Comparison of ENCODE assay signal across 15 cellular contexts in genomic region chr4:70801265-70801809, GRCh38. TPM values are rescaled to one million over a fixed set of nuclear protein-coding genes. Genes with fewer than 3 reads are reported as not detected.
DNase-seq lines count a peak whose midpoint lies in the region; ATAC-seq, FAIRE-seq and TF ChIP-seq lines count a peak whose summit lies in the region.
"Had no signal": no experiment of that assay in that cellular context is flagged by ENCODE, and none has a peak within 500 bp of the region (broad histone marks: within the 10 kb centered on the region; RNA-seq: fewer than 3 reads in every experiment).

No MANE protein-coding gene starts in this region.

- no peak for TF ChIP-seq POLR2A in GM12892 (IDR thresholded peaks at IDR 0.05; ENCODE audit: low read depth, low read length)

- ATAC-seq in GM19328 (IDR thresholded peaks at IDR 0.05; ENCODE audit: unreplicated experiment) = peak; percentile 60
- ATAC-seq in HG03045 (IDR thresholded peaks at IDR 0.05; ENCODE audit: unreplicated experiment) = peak; percentile 75
- peak; percentile 95 to 99 for ATAC-seq in activated naive CD4-positive, alpha-beta T cell treated with anti-CD3 and anti-CD28 coated beads, Interleukin-2, amount 50 U/mL, for 72 hours

- peaks cover 4 to 7% of the 10 kb centered on the region in 2 donors for H3K36me3 Mint-ChIP-seq in activated naive CD4-positive, alpha-beta T cell treated with anti-CD3 and anti-CD28 coated beads, Interleukin-2, amount 50 U/mL, for 72 hours

- FAIRE-seq in GM12892 (lab: Jason Lieb, UNC) (peak; percentile 21), GM19239 (lab: Jason Lieb, UNC) (no peak)
- FAIRE-seq: frontal cortex, H54 had no signal

- DNase-seq in GM12892 (ENCODE audit: insufficient read length) = no peak
- peak in 1 of 2 donors; percentile 20 for DNase-seq in activated naive CD4-positive, alpha-beta T cell treated with anti-CD3 and anti-CD28 coated beads, Interleukin-2, amount 50 U/mL, for 72 hours (ENCODE audit: low spot score in 2 of 2)
- DNase-seq in GM19239 (ENCODE audit: insufficient read length, low spot score) = no peak
- DNase-seq in NCI-H524 treated with DMSO at 0.1 percent for 48 hours (lab: John Stamatoyannopoulos, UW) = no peak
- DNase-seq in middle frontal gyrus (ENCODE audit: extremely low spot score, low spot score) = no peak
- no peak for DNase-seq in AML-193 (lab: John Stamatoyannopoulos, UW)
- DNase-seq: left ventricle myocardium inferior; occipital lobe; stimulated activated CD4-positive, alpha-beta T cell treated with anti-CD3 and anti-CD28 coated beads, Interleukin-2, amount 100 ng/mL, for 24 hours had no signal

- H3K27ac Mint-ChIP-seq in activated naive CD4-positive, alpha-beta T cell treated with anti-CD3 and anti-CD28 coated beads, Interleukin-2, amount 50 U/mL, for 72 hours = peak overlapping the region in 1 of 2 donors; percentile 40
- H3K27ac Mint-ChIP-seq: dendritic cell treated with granulocyte-macrophage colony-stimulating factor and Interleukin-4, amounts not matched to agents 40 ng/mL and 50 ng/mL, for 4 days had no signal

- H3K9me3 Mint-ChIP-seq in activated naive CD4-positive, alpha-beta T cell treated with anti-CD3 and anti-CD28 coated beads, Interleukin-2, amount 50 U/mL, for 72 hours = no peaks in the 10 kb centered on the region
- H3K9me3 Mint-ChIP-seq: CD8-positive, alpha-beta memory T cell; dendritic cell treated with granulocyte-macrophage colony-stimulating factor and Interleukin-4, amounts not matched to agents 40 ng/mL and 50 ng/mL, for 4 days had no signal

RNA-seq across cellular contexts. Expression of gene GRSF1, which starts 38.4 kb away (rescaled TPM):
- 87.7 TPM for polyA plus RNA-seq in GM12892 (2012; ENCODE audit: missing spikeins)
- total RNA-seq in activated naive CD4-positive, alpha-beta T cell treated with anti-CD3 and anti-CD28 coated beads, Interleukin-2, amount 50 U/mL, for 72 hours = 10 to 100 TPM; 85.9 to 91.0 TPM
